In genomic region chr6:27241443-27241842, GRCh38 we compare ENCODE assay signal across 14 cellular contexts. TPM values are rescaled to one million over a fixed set of nuclear protein-coding genes. Genes with fewer than 3 reads are reported as not detected.
DNase-seq lines count a peak whose midpoint lies in the region; ATAC-seq, FAIRE-seq and TF ChIP-seq lines count a peak whose summit lies in the region.
"Had no signal": no experiment of that assay in that cellular context is flagged by ENCODE, and none has a peak within 500 bp of the region (broad histone marks: within the 10 kb centered on the region; RNA-seq: fewer than 3 reads in every experiment).

No MANE protein-coding gene starts in this region.

- no peak overlapping the region for H3K27ac Mint-ChIP-seq in Caco-2 (ENCODE audit: unreplicated experiment)
- H3K27ac Mint-ChIP-seq: CD14-positive monocyte; CD8-positive, alpha-beta T cell; IgD-negative memory B cell had no signal

- H3K9me3 Mint-ChIP-seq in Caco-2 (ENCODE audit: unreplicated experiment) = no peaks in the 10 kb centered on the region

- no peak overlapping the region for H3K9ac ChIP-seq in PC-3 (ENCODE audit: low read length)

- H3K4me1 ChIP-seq in Caco-2 (0 out of 2 replicates have a peak, but pooled peaks cover 4% of the 10 kb centered on the region), PC-3 (ENCODE audit: insufficient read depth, low read length) (peaks cover 11% of the 10 kb centered on the region; the same call in 1 of the 2 replicates)

- no peaks in the 10 kb centered on the region for H3K9me2 ChIP-seq in PC-3 (replicated peaks; ENCODE audit: low read length)

- POLR2A ChIA-PET in Caco-2 (lab: Charles Lee) (no interaction called here), PC-3 (lab: Charles Lee; ENCODE audit: unreplicated experiment) (no interaction called here)

- H2AFZ ChIP-seq in PC-3 (ENCODE audit: low read length) = no peak overlapping the region

- H3K27me3 ChIP-seq in Caco-2 (replicated peaks; ENCODE audit: control insufficient read depth, insufficient read depth, low read length) (no peaks in the 10 kb centered on the region), PC-3 (ENCODE audit: low read length) (peaks cover 7% of the 10 kb centered on the region; the same call in 1 of the 2 replicates)

- no peaks in the 10 kb centered on the region for H3K27me3 Mint-ChIP-seq in Caco-2 (ENCODE audit: insufficient read depth, unreplicated experiment)

- TF ChIP-seq CTCF in 22Rv1 (IDR thresholded peaks at IDR 0.05) (no peak), Caco-2 (IDR thresholded peaks at IDR 0.05; ENCODE audit: insufficient read depth in 1 of 2, low read depth in 1 of 2, low read length in 1 of 2, severe bottlenecking in 1 of 2, unreplicated experiment in 1 of 2) (no peak), PC-3 (conservative IDR thresholded peaks at IDR 0.05; ENCODE audit: low read depth, low read length) (no peak), epithelial cell of esophagus (IDR thresholded peaks at IDR 0.05; ENCODE audit: insufficient read depth, low read depth, low read length, missing control alignments) (no peak)

- 0 out of 2 replicates have a peak overlapping the region, but pooled peaks have one; percentile 1 for H3K4me2 ChIP-seq in PC-3 (ENCODE audit: low read length)

- peaks cover 3% of the 10 kb centered on the region for H3F3A ChIP-seq in PC-3 (ENCODE audit: low read length, unreplicated experiment)

- CTCF ChIA-PET in Caco-2 (lab: Charles Lee) = no interaction called here
- CTCF ChIA-PET in PC-3 (lab: Charles Lee) = no interaction called here

- H3K4me3 ChIP-seq in Caco-2 (ENCODE audit: low read depth, low read length) (no peak overlapping the region), PC-3 (ENCODE audit: low read length) (no peak overlapping the region), epithelial cell of esophagus (ENCODE audit: low read length) (no peak overlapping the region)

- H3K9me3 ChIP-seq in Caco-2 (peaks cover 12% of the 10 kb centered on the region), PC-3 (ENCODE audit: low read length) (no peaks in the 10 kb centered on the region)

- DNase-seq in Caco-2 (peak; percentile 35 to 42), PC-3 (peak; percentile 72), epithelial cell of esophagus (ENCODE audit: low read depth) (peak; percentile 25), GM19239 (ENCODE audit: insufficient read length, low spot score) (no peak)
- DNase-seq: CD8-positive, alpha-beta T cell; COR-L47; DND-41; GF-D8 had no signal

- peaks cover 6% of the 10 kb centered on the region for H3K36me3 Mint-ChIP-seq in Caco-2 (ENCODE audit: insufficient read depth, unreplicated experiment)
- H3K36me3 Mint-ChIP-seq: CD8-positive, alpha-beta T cell; IgD-negative memory B cell had no signal

- no peak for FAIRE-seq in GM19239 (lab: Jason Lieb, UNC)

- no peaks in the 10 kb centered on the region for H4K20me1 ChIP-seq in PC-3 (ENCODE audit: low read length)

- ATAC-seq in PC-3 = peak; percentile 58
- ATAC-seq in HG03571 (IDR thresholded peaks at IDR 0.05; ENCODE audit: unreplicated experiment) = no peak
- ATAC-seq: CD8-positive, alpha-beta T cell; HCT116 had no signal

- intact Hi-C loops in Caco-2 (cut with micrococcal nuclease; ENCODE audit: unreplicated experiment) = no loop called here
- intact Hi-C loops in PC-3 (cut with micrococcal nuclease) = no loop called here

- BruUV-seq in Caco-2 (replicated peaks; lab: Mats Ljungman, UMichigan) (no TSS peak), PC-3 (replicated peaks; lab: Mats Ljungman, UMichigan) (no TSS peak)

- H3K36me3 ChIP-seq in Caco-2 (ENCODE audit: control insufficient read depth, insufficient read depth, low read length) (no peaks in the 10 kb centered on the region), PC-3 (ENCODE audit: low read depth, low read length) (no peaks in the 10 kb centered on the region)

- H3K4me1 Mint-ChIP-seq in Caco-2 (ENCODE audit: low read depth, unreplicated experiment) = peaks cover 9% of the 10 kb centered on the region

- no peaks in the 10 kb centered on the region for H3K79me2 ChIP-seq in PC-3 (ENCODE audit: low read length)

- no peak overlapping the region for H3K4me3 Mint-ChIP-seq in Caco-2 (ENCODE audit: unreplicated experiment)
- H3K4me3 Mint-ChIP-seq: CD14-positive monocyte; CD8-positive, alpha-beta T cell; IgD-negative memory B cell had no signal

- peak overlapping the region; percentile 50 for H3K27ac ChIP-seq in 22Rv1
- H3K27ac ChIP-seq in PC-3 (ENCODE audit: low read length) = no peak overlapping the region

RNA-seq across cellular contexts. Expression of gene PRSS16, which starts 6.1 kb away (rescaled TPM):
- 16.4 and 16.5 TPM in 2 replicates for total RNA-seq in Caco-2 (2022)
- total RNA-seq in PC-3 (2014; rRNA removed) = 7.3 and 15.9 TPM in 2 replicates
- total RNA-seq: HT1080 had no signal
